In genomic region chr10:43410345-43410744, GRCh38 we compare ENCODE assay signal across 12 cellular contexts. TPM values are rescaled to one million over a fixed set of nuclear protein-coding genes. Genes with fewer than 3 reads are reported as not detected.
A peak's percentile ranks its signal among the peaks of the same experiment; 100 is the strongest.
DNase-seq lines count a peak whose midpoint lies in the region; ATAC-seq, FAIRE-seq and TF ChIP-seq lines count a peak whose summit lies in the region.
"Had no signal": no experiment of that assay in that cellular context is flagged by ENCODE, and none has a peak within 500 bp of the region (broad histone marks: within the 10 kb centered on the region; RNA-seq: fewer than 3 reads in every experiment).

No MANE protein-coding gene starts in this region.

- in situ Hi-C loops in GM12878 (cut with MboI), result loop anchor here (25.0 kb wide), 3 partner anchors 273 to 773 kb away; partner anchors contain the start of genes CSGALNACT2 and ZNF33B

- RAD21 ChIA-PET in GM12878 (lab: Charles Lee; ENCODE audit: unreplicated experiment), result interaction anchor here (1.4 kb wide), 1 partner anchor 15 kb away, joined by 5 read pairs; no protein-coding TSS in a partner anchor

- peak overlapping the region; percentile 91 for H3K4me2 ChIP-seq in GM12878 (ENCODE audit: control insufficient read depth, insufficient read depth)

- ATAC-seq in CD8-positive, alpha-beta T cell, result no peak
- ATAC-seq in GM12878 (no peak), GM19455 (IDR thresholded peaks at IDR 0.05; ENCODE audit: unreplicated experiment) (no peak), GM21360 (IDR thresholded peaks at IDR 0.05; ENCODE audit: unreplicated experiment) (no peak)
- no peak for ATAC-seq in naive thymus-derived CD4-positive, alpha-beta T cell

- H3K27me3 Mint-ChIP-seq in CD8-positive, alpha-beta T cell (ENCODE audit: low read depth), result no peaks in the 10 kb centered on the region
- peaks cover 0 to 2% (median 0%) of the 10 kb centered on the region in 5 donors for H3K27me3 Mint-ChIP-seq in naive thymus-derived CD4-positive, alpha-beta T cell

- SMC1A ChIA-PET in GM12878 (lab: Charles Lee; ENCODE audit: uncharacterized antibody, unreplicated experiment), result interaction anchor here (1.1 to 2.3 kb wide), 2 partner anchors 8 to 9 kb away, joined by 3 to 9 read pairs; no protein-coding TSS in a partner anchor

- H3K27me3 ChIP-seq in CD8-positive, alpha-beta T cell (ENCODE audit: insufficient read depth, low read length), result no peaks in the 10 kb centered on the region
- H3K27me3 ChIP-seq in GM12878 (replicated peaks in 1 of 2; ENCODE audit: control insufficient read depth in 2 of 2, insufficient read depth in 2 of 2, low read length in 1 of 2), result no peaks in the 10 kb centered on the region
- H3K27me3 ChIP-seq in naive thymus-derived CD4-positive, alpha-beta T cell (ENCODE audit: control insufficient read depth in 2 of 2, insufficient read depth in 2 of 2, low read length in 2 of 2), result no peaks in the 10 kb centered on the region

- H3K36me3 Mint-ChIP-seq in CD8-positive, alpha-beta T cell, result peaks cover 13% of the 10 kb centered on the region
- peaks cover 0 to 15% (median 0%) of the 10 kb centered on the region in 5 donors for H3K36me3 Mint-ChIP-seq in naive thymus-derived CD4-positive, alpha-beta T cell

- no peak for TF ChIP-seq RAD21 in GM12878 (IDR thresholded peaks at IDR 0.05; ENCODE audit: insufficient read depth, low read depth, low read length)

- DNase-seq in CD8-positive, alpha-beta T cell, result no peak
- DNase-seq in GM12878 (ENCODE audit: low read depth, low spot score) (no peak), SKM-1 treated with dmso at 0.1 percent for 144 hours (lab: John Stamatoyannopoulos, UW; ENCODE audit: unreplicated experiment) (no peak), NCI-H510A treated with DMSO at 0.1 percent for 48 hours (lab: John Stamatoyannopoulos, UW) (no peak)
- no peak for DNase-seq in naive thymus-derived CD4-positive, alpha-beta T cell

- no peaks in the 10 kb centered on the region for H3K36me3 ChIP-seq in CD8-positive, alpha-beta T cell (ENCODE audit: insufficient read depth, low read length)
- H3K36me3 ChIP-seq in KOPT-K1 (ENCODE audit: insufficient read depth, low read length) (no peaks in the 10 kb centered on the region), GM12878 (ENCODE audit: control insufficient read depth in 2 of 2, insufficient read depth in 2 of 2, low read length in 1 of 2) (no peaks in the 10 kb centered on the region)
- peaks cover 0 to 8% (median 0%) of the 10 kb centered on the region in 3 experiments for H3K36me3 ChIP-seq in naive thymus-derived CD4-positive, alpha-beta T cell (ENCODE audit: control insufficient read depth in 2 of 3, insufficient read depth in 3 of 3, low read length in 3 of 3)

- no peak for TF ChIP-seq EP300 in GM12878 (IDR thresholded peaks at IDR 0.05; ENCODE audit: borderline replicate concordance in 1 of 2, control insufficient read depth in 1 of 2, low read depth in 2 of 2, low read length in 2 of 2)

- WGBS in GM12878 (ENCODE audit: insufficient coverage, insufficient replicate concordance, low lambda C conversion rate, missing lambda C conversion rate), result 56% methylated on average over 13 of the region's 14 CpGs

- H3K4me3 Mint-ChIP-seq in CD8-positive, alpha-beta T cell, result peak overlapping the region; percentile 94
- H3K4me3 Mint-ChIP-seq in naive thymus-derived CD4-positive, alpha-beta T cell, result peak overlapping the region; percentile 91 to 100 (median 98)

- no TSS peak for BruUV-seq in GM12878 (replicated peaks; lab: Mats Ljungman, UMichigan)

- no peaks in the 10 kb centered on the region for H3K9me3 Mint-ChIP-seq in CD8-positive, alpha-beta T cell
- no peaks in the 10 kb centered on the region for H3K9me3 Mint-ChIP-seq in naive thymus-derived CD4-positive, alpha-beta T cell

- H3K27ac ChIP-seq in CD8-positive, alpha-beta T cell (ENCODE audit: low read depth, low read length), result peak overlapping the region; percentile 99
- peak overlapping the region; percentile 99 for H3K27ac ChIP-seq in KOPT-K1 (ENCODE audit: low read depth, low read length, poor library complexity, severe bottlenecking)
- peak overlapping the region; percentile 95 for H3K27ac ChIP-seq in GM12878 (ENCODE audit: control insufficient read depth, insufficient read depth)
- H3K27ac ChIP-seq in naive thymus-derived CD4-positive, alpha-beta T cell (ENCODE audit: low read depth, low read length), result peak overlapping the region; percentile 100

- intact Hi-C loops in CD8-positive, alpha-beta T cell (cut with DNase I, micrococcal nuclease), result loop anchor here in 1 of 2 experiments (1.0 to 5.0 kb wide), 2 partner anchors 10 to 237 kb away; partner anchors contain the start of gene ZNF32
- intact Hi-C loops in GM12878 (cut with micrococcal nuclease; ENCODE audit: unreplicated experiment), result no loop called here
- intact Hi-C loops in naive thymus-derived CD4-positive, alpha-beta T cell (cut with micrococcal nuclease), result no loop called here

- peaks cover 19% of the 10 kb centered on the region for H3K4me1 ChIP-seq in CD8-positive, alpha-beta T cell (ENCODE audit: insufficient read depth, low read length)
- no peaks in the 10 kb centered on the region for H3K4me1 ChIP-seq in GM12878 (ENCODE audit: control insufficient read depth, insufficient read depth, low read length)
- peaks cover 11 to 18% of the 10 kb centered on the region in 2 donors for H3K4me1 ChIP-seq in naive thymus-derived CD4-positive, alpha-beta T cell (ENCODE audit: control insufficient read depth in 2 of 2, insufficient read depth in 2 of 2, low read length in 2 of 2)

- no peak for FAIRE-seq in GM12878 (lab: Jason Lieb, UNC)

- POLR2A ChIA-PET in CD8-positive, alpha-beta T cell (lab: Charles Lee), result interaction anchor here (0.6 to 3.5 kb wide), 9 partner anchors 9 to 41 kb away, joined by 3 to 51 read pairs (median 5); partner anchors contain the start of gene ZNF487
- POLR2A ChIA-PET in GM12878 (lab: Charles Lee), result interaction anchor here (0.6 to 1.7 kb wide), 3 partner anchors 8 to 24 kb away, joined by 3 to 10 read pairs (median 3); no protein-coding TSS in a partner anchor
- POLR2A ChIA-PET in naive thymus-derived CD4-positive, alpha-beta T cell (lab: Charles Lee), result interaction anchor here (1.0 to 6.1 kb wide), 8 partner anchors 10 to 268 kb away, joined by 3 to 72 read pairs (median 4); partner anchors contain the start of gene ZNF487

- no peaks in the 10 kb centered on the region for H3K9me3 ChIP-seq in CD8-positive, alpha-beta T cell (ENCODE audit: low read length)
- H3K9me3 ChIP-seq in KOPT-K1 (ENCODE audit: insufficient read depth, low read length, poor library complexity, severe bottlenecking) (no peaks in the 10 kb centered on the region), GM12878 (replicated peaks; ENCODE audit: control insufficient read depth, insufficient read depth, low read length) (no peaks in the 10 kb centered on the region)
- no peaks in the 10 kb centered on the region for H3K9me3 ChIP-seq in naive thymus-derived CD4-positive, alpha-beta T cell (ENCODE audit: control insufficient read depth in 2 of 3, low read length in 3 of 3)

- TF ChIP-seq CTCF in CD8-positive, alpha-beta T cell (IDR thresholded peaks at IDR 0.05), result no peak
- TF ChIP-seq CTCF in GM12878 (IDR thresholded peaks at IDR 0.05 in 2 of 3, conservative IDR thresholded peaks at IDR 0.05 in 1 of 3; ENCODE audit: control insufficient read depth in 2 of 3, extremely low read depth in 1 of 3, insufficient read depth in 1 of 3, low read depth in 3 of 3, low read length in 3 of 3), result no peak

- CTCF ChIA-PET in CD8-positive, alpha-beta T cell (lab: Charles Lee), result interaction anchor here (1.0 to 1.4 kb wide), 5 partner anchors 9 to 118 kb away, joined by 3 to 6 read pairs (median 3); no protein-coding TSS in a partner anchor
- CTCF ChIA-PET in GM12878 (lab: Yijun Ruan, JAX), result interaction anchor here (0.6 to 1.0 kb wide), 2 partner anchors 8 to 206 kb away, joined by 3 read pairs; no protein-coding TSS in a partner anchor
- CTCF ChIA-PET in naive thymus-derived CD4-positive, alpha-beta T cell (lab: Charles Lee), result interaction anchor here (0.8 to 2.3 kb wide), 2 partner anchors 9 to 26 kb away, joined by 4 to 9 read pairs; no protein-coding TSS in a partner anchor

- no peak overlapping the region for H3K4me3 ChIP-seq in CD8-positive, alpha-beta T cell (ENCODE audit: low read depth, low read length)
- peak overlapping the region; percentile 98 for H3K4me3 ChIP-seq in GM12878
- H3K4me3 ChIP-seq in naive thymus-derived CD4-positive, alpha-beta T cell (ENCODE audit: low read length), result peak overlapping the region; percentile 99

- H3K27ac Mint-ChIP-seq in CD8-positive, alpha-beta T cell, result peak overlapping the region; percentile 97
- H3K27ac Mint-ChIP-seq in naive thymus-derived CD4-positive, alpha-beta T cell, result peak overlapping the region; percentile 97 to 99 (median 98)

- peak overlapping the region; percentile 92 for H3K9ac ChIP-seq in GM12878 (ENCODE audit: control insufficient read depth, insufficient read depth, low read length)

- H2AFZ ChIP-seq in GM12878 (ENCODE audit: control insufficient read depth, low read depth, low read length), result no peak overlapping the region; the same call in 1 of the 2 replicates

- TF ChIP-seq POLR2A in GM12878 (IDR thresholded peaks at IDR 0.05; ENCODE audit: low read depth, low read length), result no peak

- 0 out of 2 replicates have a peak, but pooled peaks cover 4% of the 10 kb centered on the region for H4K20me1 ChIP-seq in GM12878 (ENCODE audit: control insufficient read depth, insufficient read depth)

- H3K79me2 ChIP-seq in GM12878 (ENCODE audit: control insufficient read depth, insufficient read depth, low read length), result peaks cover 44% of the 10 kb centered on the region

- H3K4me1 Mint-ChIP-seq in CD8-positive, alpha-beta T cell (ENCODE audit: low read depth), result peaks cover 14% of the 10 kb centered on the region
- peaks cover 10 to 24% (median 19%) of the 10 kb centered on the region in 7 donors for H3K4me1 Mint-ChIP-seq in naive thymus-derived CD4-positive, alpha-beta T cell

RNA-seq across cellular contexts. Expression of gene HNRNPF, which starts 1.4 kb away (rescaled TPM):
- 10 to 100 TPM; 83.4 to 86.9 TPM for total RNA-seq in CD8-positive, alpha-beta T cell
- total RNA-seq in GM12878 (2013; cell fraction: nucleolus; rRNA removed), result 65.5 and 72.8 TPM in 2 replicates
- 291 and 315 TPM in 2 replicates for total RNA-seq in GM12878 (2014; rRNA removed)
- 283 and 310 TPM in 2 replicates for total RNA-seq in GM12878 (2014; rRNA removed; fragmentation: Illumina TruSeq; extraction: Trizol)
- total RNA-seq in GM12878 (2021), result 372 and 373 TPM in 2 replicates
- polyA plus RNA-seq in GM12878 (2011; ENCODE audit: low read depth), result 97.4 TPM
- polyA plus RNA-seq in GM12878 (2011; rRNA removed), result 262 and 295 TPM in 2 replicates
- polyA plus RNA-seq in GM12878 (2011; cell fraction: cytosol; rRNA removed), result 225 and 283 TPM in 2 replicates
- 188 and 261 TPM in 2 replicates for polyA plus RNA-seq in GM12878 (2011; cell fraction: nucleus; rRNA removed)
- polyA plus RNA-seq in GM12878 (2012), result 141 and 169 TPM in 2 replicates
- polyA plus RNA-seq in GM12878 (2014; fragmentation: Illumina TruSeq; extraction: Trizol), result 228 and 321 TPM in 2 replicates
- polyA plus RNA-seq in GM12878 (2014; fragmentation: Nextera tagmentation; extraction: Ambion mirVana), result 100 to 1,000 TPM; 156 to 158 TPM
- polyA plus RNA-seq in GM12878 (2014; rRNA removed), result 306 and 313 TPM in 2 replicates
- 100 to 1,000 TPM; 274 to 282 TPM for polyA plus RNA-seq in GM12878 (2016; fragmentation: Nextera tagmentation; extraction: Ambion mirVana)
- 288 and 291 TPM in 2 replicates for polyA minus RNA-seq in GM12878 (2011; rRNA and poly(A)+ RNA removed)
- polyA minus RNA-seq in GM12878 (2011; cell fraction: cytosol; rRNA and poly(A)+ RNA removed), result 89.5 and 109 TPM in 2 replicates
- polyA minus RNA-seq in GM12878 (2011; cell fraction: nucleus; rRNA and poly(A)+ RNA removed), result 32.3 and 63.9 TPM in 2 replicates
- 100 to 1,000 TPM in 4 of 5 experiments, 10 to 100 TPM in 1; 88.1 to 449 (median 159) TPM for total RNA-seq in naive thymus-derived CD4-positive, alpha-beta T cell
- polyA plus RNA-seq in naive thymus-derived CD4-positive, alpha-beta T cell, result 100 to 1,000 TPM; 193 to 269 TPM

RNA-seq across cellular contexts. Expression of gene ZNF487, which starts 26.6 kb away (rescaled TPM):
- total RNA-seq in CD8-positive, alpha-beta T cell, result 1 to 10 TPM; 7.3 to 8.9 TPM
- 1.5 and 2.5 TPM in 2 replicates for total RNA-seq in GM12878 (2013; cell fraction: nucleolus; rRNA removed)
- total RNA-seq in GM12878 (2014; rRNA removed) (1.5 and 1.8 TPM in 2 replicates), GM12878 (2014; rRNA removed; fragmentation: Illumina TruSeq; extraction: Trizol) (1.6 and 2.0 TPM in 2 replicates), GM12878 (2021) (0.74 and 1.1 TPM in 2 replicates)
- polyA plus RNA-seq in GM12878 (2011; ENCODE audit: low read depth), result 0.54 TPM
- polyA plus RNA-seq in GM12878 (2011; rRNA removed) (0.98 and 1.0 TPM in 2 replicates), GM12878 (2014; fragmentation: Illumina TruSeq; extraction: Trizol) (2.1 and 5.3 TPM in 2 replicates), GM12878 (2014; fragmentation: Nextera tagmentation; extraction: Ambion mirVana) (1 to 10 TPM in 1 of 2 experiments, under 1 TPM in 1; 0.77 to 1.3 TPM), GM12878 (2014; rRNA removed) (0.72 and 1.4 TPM in 2 replicates), GM12878 (2016; fragmentation: Nextera tagmentation; extraction: Ambion mirVana) (1 to 10 TPM in 1 of 2 experiments, under 1 TPM in 1; 0.89 to 1.0 TPM)
- polyA plus RNA-seq in GM12878 (2011; cell fraction: cytosol; rRNA removed), result 0.84 and 1.4 TPM in 2 replicates
- polyA plus RNA-seq in GM12878 (2011; cell fraction: nucleus; rRNA removed), result 0.28 and 0.50 TPM in 2 replicates
- 0.79 and 0.92 TPM in 2 replicates for polyA plus RNA-seq in GM12878 (2012)
- 0.72 and 1.2 TPM in 2 replicates for polyA minus RNA-seq in GM12878 (2011; rRNA and poly(A)+ RNA removed)
- not detected in 2 replicates for polyA minus RNA-seq in GM12878 (2011; cell fraction: cytosol; rRNA and poly(A)+ RNA removed)
- polyA minus RNA-seq in GM12878 (2011; cell fraction: nucleus; rRNA and poly(A)+ RNA removed), result 0.24 and 0.57 TPM in 2 replicates
- total RNA-seq in naive thymus-derived CD4-positive, alpha-beta T cell, result 10 to 100 TPM in 1 of 5 experiments, 1 to 10 TPM in 4; 4.1 to 12.0 (median 5.9) TPM
- polyA plus RNA-seq in naive thymus-derived CD4-positive, alpha-beta T cell, result 1 to 10 TPM; 5.9 to 6.8 TPM

RNA-seq across cellular contexts. Expression of gene FXYD4, which starts 38.9 kb away (rescaled TPM):
- total RNA-seq in CD8-positive, alpha-beta T cell, result not detected
- not detected in 2 replicates for total RNA-seq in GM12878 (2013; cell fraction: nucleolus; rRNA removed)
- total RNA-seq in GM12878 (2014; rRNA removed) (not detected in 2 replicates), GM12878 (2014; rRNA removed; fragmentation: Illumina TruSeq; extraction: Trizol) (not detected in 2 replicates), GM12878 (2021) (not detected in 2 replicates)
- polyA plus RNA-seq in GM12878 (2011; ENCODE audit: low read depth), result not detected
- polyA plus RNA-seq in GM12878 (2011; rRNA removed) (not detected in 2 replicates), GM12878 (2014; fragmentation: Illumina TruSeq; extraction: Trizol) (not detected in 2 replicates), GM12878 (2014; fragmentation: Nextera tagmentation; extraction: Ambion mirVana) (not detected), GM12878 (2014; rRNA removed) (not detected in 2 replicates), GM12878 (2016; fragmentation: Nextera tagmentation; extraction: Ambion mirVana) (not detected)
- not detected in 2 replicates for polyA plus RNA-seq in GM12878 (2011; cell fraction: cytosol; rRNA removed)
- polyA plus RNA-seq in GM12878 (2011; cell fraction: nucleus; rRNA removed), result not detected in 2 replicates
- not detected in 2 replicates for polyA plus RNA-seq in GM12878 (2012)
- polyA minus RNA-seq in GM12878 (2011; rRNA and poly(A)+ RNA removed), result not detected in 2 replicates
- not detected in 2 replicates for polyA minus RNA-seq in GM12878 (2011; cell fraction: cytosol; rRNA and poly(A)+ RNA removed)
- not detected in 2 replicates for polyA minus RNA-seq in GM12878 (2011; cell fraction: nucleus; rRNA and poly(A)+ RNA removed)
- not detected for total RNA-seq in naive thymus-derived CD4-positive, alpha-beta T cell
- not detected for polyA plus RNA-seq in naive thymus-derived CD4-positive, alpha-beta T cell
- total RNA-seq: Daoy, dermis microvascular lymphatic vessel endothelial cell, LHCN-M2, renal cortical epithelial cell had no signal
